28 cellular contexts compared by ENCODE assay signal in genomic region chr1:209816923-209817322, GRCh38. TPM values are rescaled to one million over a fixed set of nuclear protein-coding genes. Genes with fewer than 3 reads are reported as not detected.
"Had no signal": no experiment of that assay in that cellular context is flagged by ENCODE, and none has a peak within 500 bp of the region (broad histone marks: within the 10 kb centered on the region; RNA-seq: fewer than 3 reads in every experiment).

No MANE protein-coding gene starts in this region.

- H3K4me3 Mint-ChIP-seq: activated naive CD8-positive, alpha-beta T cell; central memory CD8-positive, alpha-beta T cell; effector memory CD8-positive, alpha-beta T cell; naive thymus-derived CD8-positive, alpha-beta T cell; neural progenitor cell had no signal

- FAIRE-seq: colon, endothelial cell of umbilical vein, kidney had no signal

- H3K36me3 Mint-ChIP-seq: naive thymus-derived CD8-positive, alpha-beta T cell; neural progenitor cell had no signal

- H3K27ac Mint-ChIP-seq: activated naive CD8-positive, alpha-beta T cell; effector memory CD8-positive, alpha-beta T cell; naive thymus-derived CD8-positive, alpha-beta T cell; neural progenitor cell had no signal

- H3K4me3 ChIP-seq: adrenal gland, ascending aorta, heart right ventricle, lower lobe of right lung, neural progenitor cell, sigmoid colon, spleen, transverse colon, uterus had no signal

- H3K9me3 ChIP-seq: adrenal gland, ascending aorta, heart right ventricle, lower lobe of right lung, sigmoid colon, spleen, transverse colon, uterus had no signal

- H3K27me3 ChIP-seq: adrenal gland, ascending aorta, brain microvascular endothelial cell, sigmoid colon, uterus had no signal

- H3K9me3 Mint-ChIP-seq: central memory CD8-positive, alpha-beta T cell; effector memory CD8-positive, alpha-beta T cell; naive thymus-derived CD8-positive, alpha-beta T cell; neural progenitor cell had no signal

- H3K4me1 Mint-ChIP-seq: central memory CD8-positive, alpha-beta T cell; neural progenitor cell had no signal

- ATAC-seq: effector memory CD8-positive, alpha-beta T cell; left lobe of liver; lower lobe of right lung; naive thymus-derived CD8-positive, alpha-beta T cell had no signal

- DNase-seq: activated CD4-positive, alpha-beta T cell treated with anti-CD3 and anti-CD28 coated beads, Interleukin-2, amount 50 U/mL, for 1 hour; activated CD4-positive, CD25-positive, alpha-beta regulatory T cell treated with anti-CD3 and anti-CD28 coated beads, Interleukin-2, amount 50 U/mL, for 72 hours; activated gamma-delta T cell treated with Interleukin-2 at 50 U/mL for 16 hours; activated T-cell treated with anti-CD3 and anti-CD28 coated beads, Interleukin-2, amount 50 U/mL, for 1 hour; adrenal gland; brain microvascular endothelial cell; effector memory CD8-positive, alpha-beta T cell; heart right ventricle; kidney; lower lobe of right lung; naive thymus-derived CD8-positive, alpha-beta T cell; retina; sigmoid colon; spleen; stimulated activated CD4-positive, alpha-beta T cell treated with anti-CD3 and anti-CD28 coated beads, Interleukin-4, amount 100 ng/mL, for 24 hours; stimulated activated naive CD4-positive, alpha-beta T cell treated with Interleukin-2 at 50 U/mL for 16 hours; substantia nigra; transverse colon; uterus; WERI-Rb-1 had no signal

- H3K36me3 ChIP-seq: adrenal gland, ascending aorta, brain microvascular endothelial cell, heart right ventricle, lower lobe of right lung, neural progenitor cell, sigmoid colon, spleen, transverse colon, uterus, WERI-Rb-1 had no signal

- H3K27ac ChIP-seq: adrenal gland, ascending aorta, brain microvascular endothelial cell, heart right ventricle, lower lobe of right lung, neural progenitor cell, sigmoid colon, transverse colon, uterus, WERI-Rb-1 had no signal

- H3K4me1 ChIP-seq: adrenal gland, ascending aorta, heart right ventricle, lower lobe of right lung, neural progenitor cell, sigmoid colon, spleen, transverse colon, uterus had no signal

RNA-seq across cellular contexts. Expression of gene IRF6, which starts 11.0 kb away (rescaled TPM):
- total RNA-seq: T-helper 2 cell treated with Interferon-gamma antibody and Interleukin-4, amounts not matched to agents 100 ng/mL and 5 ng/mL, for 36 hours had no signal
